Comparison of ENCODE assay signal across 24 cellular contexts in the genomic region with DNA sequence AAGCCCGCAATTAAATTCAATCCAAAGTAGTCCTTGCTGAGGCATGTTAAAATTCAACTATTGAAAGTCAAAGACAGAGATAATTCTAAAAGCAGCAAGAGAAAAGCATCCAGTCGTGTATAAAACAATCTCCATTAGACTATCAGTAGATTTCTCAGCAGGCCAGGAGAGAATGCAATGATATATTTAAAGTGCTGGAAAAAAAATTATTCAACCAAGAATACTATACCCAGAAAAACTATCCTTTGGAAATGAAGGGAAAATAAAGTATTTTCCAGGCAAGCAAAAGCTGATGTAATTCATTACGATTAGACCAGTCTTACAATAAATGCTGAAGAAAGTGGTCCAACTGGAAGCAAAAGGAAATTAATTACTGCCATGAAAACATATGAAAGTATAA.
"Had no signal": no experiment of that assay in that cellular context is flagged by ENCODE, and none has a peak within 500 bp of the region (broad histone marks: within the 10 kb centered on the region; RNA-seq: fewer than 3 reads in every experiment).

No MANE protein-coding gene starts in this region.

- H3K9me3 ChIP-seq: testis, thyroid gland, transverse colon, upper lobe of right lung, uterus, vagina had no signal

- H3K36me3 ChIP-seq: stomach, suprapubic skin, thoracic aorta, thyroid gland, tibial artery, tibial nerve, transverse colon, upper lobe of left lung, upper lobe of right lung, uterus, vagina had no signal

- H3K27ac ChIP-seq: stomach, suprapubic skin, testis, thoracic aorta, thyroid gland, tibial artery, tibial nerve, transverse colon, upper lobe of left lung, upper lobe of right lung, uterus, vagina had no signal

- DNase-seq: stimulated activated CD4-positive, alpha-beta T cell treated with anti-CD3 and anti-CD28 coated beads, Interleukin-2, amount 100 ng/mL, for 48 hours; stimulated activated CD4-positive, alpha-beta T cell treated with anti-CD3 and anti-CD28 coated beads, Interleukin-4, amount 100 ng/mL, for 1 hour; stimulated activated CD4-positive, alpha-beta T cell treated with anti-CD3 and anti-CD28 coated beads, Interleukin-4, amount 100 ng/mL, for 24 hours; stimulated activated CD4-positive, alpha-beta T cell treated with anti-CD3 and anti-CD28 coated beads, Interleukin-4, amount 100 ng/mL, for 4 hours; stimulated activated CD8-positive, alpha-beta memory T cell treated with anti-CD3 and anti-CD28 coated beads, Interleukin-4, amount 100 ng/mL, for 48 hours; stimulated activated naive B cell treated with anti-CD40 and anti-IgM and Interleukin-4, amounts not matched to agents 10 μg/mL and 1 μg/mL and 100 μg/mL, for 72 hours; stimulated activated naive CD4-positive, alpha-beta T cell; stimulated activated naive CD4-positive, alpha-beta T cell treated with Interleukin-2 at 50 U/mL for 16 hours; stimulated activated naive CD8-positive, alpha-beta T cell treated with anti-CD3 and anti-CD28 coated beads, Interleukin-15, amount 100 ng/mL, for 72 hours; stimulated activated naive CD8-positive, alpha-beta T cell treated with anti-CD3 and anti-CD28 coated beads, Interleukin-15, Interleukin-2, amounts not matched to agents 100 U/mL and 50 U/mL, for 24 hours; stomach; substantia nigra; testis; thyroid gland; tibial artery; transverse colon; trophoblast cell; upper lobe of left lung; upper lobe of right lung; uterus had no signal

- H3K4me3 ChIP-seq: stomach, suprapubic skin, testis, thoracic aorta, thyroid gland, tibial artery, tibial nerve, transverse colon, upper lobe of left lung, upper lobe of right lung, uterus, vagina had no signal

- H3K4me1 ChIP-seq: stomach, suprapubic skin, testis, thyroid gland, tibial artery, tibial nerve, transverse colon, upper lobe of left lung, upper lobe of right lung, uterus, vagina had no signal
